1 cellular context compared by ENCODE assay signal in genomic region chr20:62893700-62894099, GRCh38.
TF ChIP-seq lines count a peak whose summit lies in the region.

No MANE protein-coding gene starts in this region.

TF ChIP-seq in HepG2, 621 proteins besides CTCF, POLR2A, EP300 and RAD21 (continued from another document):
- no peak for TF ChIP-seq ZNF761 (CRISPR knock-in tag; conservative IDR thresholded peaks at IDR 0.05)
- peak; percentile 43; the same call in 1 of the 2 replicates for TF ChIP-seq ZNF768 (CRISPR knock-in tag; IDR thresholded peaks at IDR 0.05)
- TF ChIP-seq, protein P1, sequence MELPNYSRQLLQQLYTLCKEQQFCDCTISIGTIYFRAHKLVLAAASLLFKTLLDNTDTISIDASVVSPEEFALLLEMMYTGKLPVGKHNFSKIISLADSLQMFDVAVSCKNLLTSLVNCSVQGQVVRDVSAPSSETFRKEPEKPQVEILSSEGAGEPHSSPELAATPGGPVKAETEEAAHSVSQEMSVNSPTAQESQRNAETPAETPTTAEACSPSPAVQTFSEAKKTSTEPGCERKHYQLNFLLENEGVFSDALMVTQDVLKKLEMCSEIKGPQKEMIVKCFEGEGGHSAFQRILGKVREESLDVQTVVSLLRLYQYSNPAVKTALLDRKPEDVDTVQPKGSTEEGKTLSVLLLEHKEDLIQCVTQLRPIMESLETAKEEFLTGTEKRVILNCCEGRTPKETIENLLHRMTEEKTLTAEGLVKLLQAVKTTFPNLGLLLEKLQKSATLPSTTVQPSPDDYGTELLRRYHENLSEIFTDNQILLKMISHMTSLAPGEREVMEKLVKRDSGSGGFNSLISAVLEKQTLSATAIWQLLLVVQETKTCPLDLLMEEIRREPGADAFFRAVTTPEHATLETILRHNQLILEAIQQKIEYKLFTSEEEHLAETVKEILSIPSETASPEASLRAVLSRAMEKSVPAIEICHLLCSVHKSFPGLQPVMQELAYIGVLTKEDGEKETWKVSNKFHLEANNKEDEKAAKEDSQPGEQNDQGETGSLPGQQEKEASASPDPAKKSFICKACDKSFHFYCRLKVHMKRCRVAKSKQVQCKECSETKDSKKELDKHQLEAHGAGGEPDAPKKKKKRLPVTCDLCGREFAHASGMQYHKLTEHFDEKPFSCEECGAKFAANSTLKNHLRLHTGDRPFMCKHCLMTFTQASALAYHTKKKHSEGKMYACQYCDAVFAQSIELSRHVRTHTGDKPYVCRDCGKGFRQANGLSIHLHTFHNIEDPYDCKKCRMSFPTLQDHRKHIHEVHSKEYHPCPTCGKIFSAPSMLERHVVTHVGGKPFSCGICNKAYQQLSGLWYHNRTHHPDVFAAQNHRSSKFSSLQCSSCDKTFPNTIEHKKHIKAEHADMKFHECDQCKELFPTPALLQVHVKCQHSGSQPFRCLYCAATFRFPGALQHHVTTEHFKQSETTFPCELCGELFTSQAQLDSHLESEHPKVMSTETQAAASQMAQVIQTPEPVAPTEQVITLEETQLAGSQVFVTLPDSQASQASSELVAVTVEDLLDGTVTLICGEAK (IDR thresholded peaks at IDR 0.05): no peak
- TF ChIP-seq, protein P1 (CRISPR knock-in tag; IDR thresholded peaks at IDR 0.05): 0 out of 2 replicates have a peak, but pooled peaks have one; percentile 28
- TF ChIP-seq RBAK (CRISPR knock-in tag; IDR thresholded peaks at IDR 0.05): no peak
- TF ChIP-seq CENPT (CRISPR knock-in tag; IDR thresholded peaks at IDR 0.05; ENCODE audit: low read depth): no peak
- no peak for TF ChIP-seq HNRNPUL1 (IDR thresholded peaks at IDR 0.05; ENCODE audit: low read depth, low read length)
- 0 out of 2 replicates have a peak, but pooled peaks have one; percentile 41 for TF ChIP-seq ZNF609 (CRISPR knock-in tag; IDR thresholded peaks at IDR 0.05; ENCODE audit: borderline replicate concordance)
- no peak for TF ChIP-seq ATM (IDR thresholded peaks at IDR 0.05; ENCODE audit: borderline replicate concordance)
- TF ChIP-seq ZNF746 (CRISPR knock-in tag; IDR thresholded peaks at IDR 0.05): no peak
- TF ChIP-seq ZNF569 (CRISPR knock-in tag; IDR thresholded peaks at IDR 0.05; ENCODE audit: borderline replicate concordance): no peak
- TF ChIP-seq MTA1 (CRISPR knock-in tag; IDR thresholded peaks at IDR 0.05; ENCODE audit: borderline replicate concordance): peak; percentile 46; the same call in 1 of the 2 replicates
- TF ChIP-seq ZFP91 (CRISPR knock-in tag; IDR thresholded peaks at IDR 0.05; ENCODE audit: borderline replicate concordance): peak; percentile 48; the same call in 1 of the 2 replicates
- no peak for TF ChIP-seq ZNF878 (CRISPR knock-in tag; IDR thresholded peaks at IDR 0.05)
- TF ChIP-seq KDM1A (CRISPR knock-in tag; IDR thresholded peaks at IDR 0.05): no peak
- 0 out of 2 replicates have a peak, but pooled peaks have one; percentile 11 for TF ChIP-seq ELF1 (CRISPR knock-in tag; IDR thresholded peaks at IDR 0.05)
- TF ChIP-seq, protein P2, sequence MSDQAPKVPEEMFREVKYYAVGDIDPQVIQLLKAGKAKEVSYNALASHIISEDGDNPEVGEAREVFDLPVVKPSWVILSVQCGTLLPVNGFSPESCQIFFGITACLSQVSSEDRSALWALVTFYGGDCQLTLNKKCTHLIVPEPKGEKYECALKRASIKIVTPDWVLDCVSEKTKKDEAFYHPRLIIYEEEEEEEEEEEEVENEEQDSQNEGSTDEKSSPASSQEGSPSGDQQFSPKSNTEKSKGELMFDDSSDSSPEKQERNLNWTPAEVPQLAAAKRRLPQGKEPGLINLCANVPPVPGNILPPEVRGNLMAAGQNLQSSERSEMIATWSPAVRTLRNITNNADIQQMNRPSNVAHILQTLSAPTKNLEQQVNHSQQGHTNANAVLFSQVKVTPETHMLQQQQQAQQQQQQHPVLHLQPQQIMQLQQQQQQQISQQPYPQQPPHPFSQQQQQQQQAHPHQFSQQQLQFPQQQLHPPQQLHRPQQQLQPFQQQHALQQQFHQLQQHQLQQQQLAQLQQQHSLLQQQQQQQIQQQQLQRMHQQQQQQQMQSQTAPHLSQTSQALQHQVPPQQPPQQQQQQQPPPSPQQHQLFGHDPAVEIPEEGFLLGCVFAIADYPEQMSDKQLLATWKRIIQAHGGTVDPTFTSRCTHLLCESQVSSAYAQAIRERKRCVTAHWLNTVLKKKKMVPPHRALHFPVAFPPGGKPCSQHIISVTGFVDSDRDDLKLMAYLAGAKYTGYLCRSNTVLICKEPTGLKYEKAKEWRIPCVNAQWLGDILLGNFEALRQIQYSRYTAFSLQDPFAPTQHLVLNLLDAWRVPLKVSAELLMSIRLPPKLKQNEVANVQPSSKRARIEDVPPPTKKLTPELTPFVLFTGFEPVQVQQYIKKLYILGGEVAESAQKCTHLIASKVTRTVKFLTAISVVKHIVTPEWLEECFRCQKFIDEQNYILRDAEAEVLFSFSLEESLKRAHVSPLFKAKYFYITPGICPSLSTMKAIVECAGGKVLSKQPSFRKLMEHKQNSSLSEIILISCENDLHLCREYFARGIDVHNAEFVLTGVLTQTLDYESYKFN (CRISPR knock-in tag; conservative IDR thresholded peaks at IDR 0.05): no peak
- no peak for TF ChIP-seq KLF9 (CRISPR knock-in tag; IDR thresholded peaks at IDR 0.05; ENCODE audit: low read depth)
- no peak for TF ChIP-seq MED8 (CRISPR knock-in tag; IDR thresholded peaks at IDR 0.05; ENCODE audit: insufficient replicate concordance)
- TF ChIP-seq ZNF501 (CRISPR knock-in tag; IDR thresholded peaks at IDR 0.05): no peak
- no peak for TF ChIP-seq ZNF143 (CRISPR knock-in tag; IDR thresholded peaks at IDR 0.05)
- TF ChIP-seq NFKB2 (CRISPR knock-in tag; IDR thresholded peaks at IDR 0.05; ENCODE audit: borderline replicate concordance): no peak; the same call in 1 of the 2 replicates
- TF ChIP-seq NCOA2 (CRISPR knock-in tag; IDR thresholded peaks at IDR 0.05): no peak
- TF ChIP-seq ZBTB37 (CRISPR knock-in tag; IDR thresholded peaks at IDR 0.05): no peak
- peak; percentile 59; the same call in 1 of the 2 replicates for TF ChIP-seq ZNF225 (CRISPR knock-in tag; IDR thresholded peaks at IDR 0.05)
- TF ChIP-seq ZNF589 (CRISPR knock-in tag; conservative IDR thresholded peaks at IDR 0.05): no peak
- no peak for TF ChIP-seq MAZ (IDR thresholded peaks at IDR 0.05; ENCODE audit: borderline replicate concordance, low read depth, low read length)
- 0 out of 2 replicates have a peak, but pooled peaks have one; percentile 23 for TF ChIP-seq MAZ (CRISPR knock-in tag; IDR thresholded peaks at IDR 0.05; ENCODE audit: low read depth)
- TF ChIP-seq ZBTB38 (CRISPR knock-in tag; IDR thresholded peaks at IDR 0.05): peak; percentile 47; the same call in 1 of the 2 replicates
- no peak for TF ChIP-seq ZNF256 (CRISPR knock-in tag; conservative IDR thresholded peaks at IDR 0.05)
- TF ChIP-seq, protein P3, sequence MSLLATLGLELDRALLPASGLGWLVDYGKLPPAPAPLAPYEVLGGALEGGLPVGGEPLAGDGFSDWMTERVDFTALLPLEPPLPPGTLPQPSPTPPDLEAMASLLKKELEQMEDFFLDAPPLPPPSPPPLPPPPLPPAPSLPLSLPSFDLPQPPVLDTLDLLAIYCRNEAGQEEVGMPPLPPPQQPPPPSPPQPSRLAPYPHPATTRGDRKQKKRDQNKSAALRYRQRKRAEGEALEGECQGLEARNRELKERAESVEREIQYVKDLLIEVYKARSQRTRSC (CRISPR knock-in tag; IDR thresholded peaks at IDR 0.05; ENCODE audit: low read depth): no peak
- no peak for TF ChIP-seq SATB2 (CRISPR knock-in tag; IDR thresholded peaks at IDR 0.05)
- no peak for TF ChIP-seq CBX5 (CRISPR knock-in tag; IDR thresholded peaks at IDR 0.05; ENCODE audit: borderline replicate concordance)
- TF ChIP-seq POLR2AphosphoS2 (IDR thresholded peaks at IDR 0.05; ENCODE audit: low read depth, low read length): no peak; the same call in 1 of the 2 replicates
- TF ChIP-seq ZNF773 (CRISPR knock-in tag; IDR thresholded peaks at IDR 0.05; ENCODE audit: borderline replicate concordance): no peak
- TF ChIP-seq CREB3 (CRISPR knock-in tag; IDR thresholded peaks at IDR 0.05): no peak
TF ChIP-seq in HepG2: peak in this region for 20.
